21 cellular contexts compared by ENCODE assay signal in the genomic region with DNA sequence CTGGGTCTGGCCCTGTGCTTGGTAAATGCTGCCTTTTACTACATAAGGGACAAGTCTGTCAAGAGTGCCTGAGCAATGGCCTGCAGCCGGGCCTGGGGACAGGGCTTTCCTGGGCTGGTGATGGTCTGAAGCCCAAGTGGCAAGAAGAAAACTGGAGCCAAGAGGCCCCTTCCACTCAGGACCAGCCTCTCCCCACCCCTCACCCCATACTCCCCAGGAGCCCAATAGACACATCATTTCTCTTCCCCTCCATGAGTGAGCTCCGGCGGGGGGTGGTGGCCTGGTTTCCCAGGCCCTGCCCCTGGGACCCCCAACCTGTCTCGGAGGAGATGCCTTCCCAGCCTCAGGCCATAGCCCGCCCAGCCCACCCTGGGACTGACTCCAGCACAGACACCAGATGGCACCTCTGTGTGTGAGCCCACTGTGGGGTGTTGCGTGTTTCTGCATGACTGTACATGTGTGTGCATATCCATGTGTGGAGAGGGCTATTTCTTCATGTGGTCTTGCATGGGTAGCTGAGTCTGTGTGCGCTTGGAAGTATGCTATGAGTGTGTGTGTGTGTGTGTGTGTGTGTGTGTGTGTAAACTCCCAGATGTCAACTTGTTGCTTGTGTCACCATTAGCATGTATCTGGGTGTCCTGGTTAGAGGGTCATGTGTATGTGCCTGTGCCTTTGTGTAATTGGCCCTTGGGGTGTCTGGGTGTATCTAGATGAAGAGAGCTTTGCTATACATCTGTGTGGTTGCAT. TPM values are rescaled to one million over a fixed set of nuclear protein-coding genes. Genes with fewer than 3 reads are reported as not detected.
A peak's percentile ranks its signal among the peaks of the same experiment; 100 is the strongest.
DNase-seq lines count a peak whose midpoint lies in the region; ATAC-seq and TF ChIP-seq lines count a peak whose summit lies in the region.
"Had no signal": no experiment of that assay in that cellular context is flagged by ENCODE, and none has a peak within 500 bp of the region (broad histone marks: within the 10 kb centered on the region; RNA-seq: fewer than 3 reads in every experiment).

No MANE protein-coding gene starts in this region.

- no peak overlapping the region for H3K27ac ChIP-seq in mesenchymal stem cell (ENCODE audit: low read length, poor library complexity, severe bottlenecking)
- H3K27ac ChIP-seq: skin epidermis had no signal

- no peak overlapping the region for H4K91ac ChIP-seq in mesenchymal stem cell (ENCODE audit: low read length)

- DNase-seq in activated effector memory CD4-positive, alpha-beta T cell treated with anti-CD3 and anti-CD28 coated beads, Interleukin-2, amount 50 U/mL, for 16 hours: peak; percentile 50
- no peak for DNase-seq in activated effector memory CD4-positive, alpha-beta T cell treated with Interleukin-2 at 50 U/mL for 16 hours
- DNase-seq in left lobe of liver (ENCODE audit: low spot score) (peak; percentile 22), type B pancreatic cell (ENCODE audit: extremely low spot score, unreplicated experiment) (peak; percentile 60), NCI-H1092 treated with DMSO at 0.1 percent for 48 hours (lab: John Stamatoyannopoulos, UW) (no peak), mesenchymal stem cell (no peak)
- DNase-seq: activated CD4-positive, alpha-beta T cell treated with anti-CD3 and anti-CD28 coated beads for 48 hours; activated naive CD4-positive, alpha-beta T cell treated with anti-CD3 and anti-CD28 coated beads, Interleukin-2, amount 50 U/mL, for 16 hours; BE2C; dermis blood vessel endothelial cell; DMS79; glutamatergic neuron; HCEC 1CT; NCI-H1048; NCI-H187 treated with DMSO at 0.1 percent for 48 hours; NCI-H526 treated with DMSO at 0.1 percent for 48 hours; stimulated activated CD4-positive, alpha-beta T cell treated with anti-CD3 and anti-CD28 coated beads, Interleukin-2, amount 100 ng/mL, for 24 hours; T-helper 2 cell had no signal

- peak overlapping the region; percentile 87 for H3K27ac Mint-ChIP-seq in activated T-helper 17 cell treated with anti-CD3 and anti-CD28 coated beads, Interleukin-2, amount 50 U/mL, for 72 hours
- no peak overlapping the region for H3K27ac Mint-ChIP-seq in type B pancreatic cell

- H3K9me3 Mint-ChIP-seq in activated T-helper 17 cell treated with anti-CD3 and anti-CD28 coated beads, Interleukin-2, amount 50 U/mL, for 72 hours: no peaks in the 10 kb centered on the region
- no peaks in the 10 kb centered on the region for H3K9me3 Mint-ChIP-seq in type B pancreatic cell

- peaks cover 0 to 27% of the 10 kb centered on the region in 2 experiments for H3K27me3 ChIP-seq in mesenchymal stem cell (ENCODE audit: control insufficient read depth in 1 of 2, insufficient read depth in 1 of 2, low read length in 2 of 2)
- H3K27me3 ChIP-seq: BE2C had no signal

- H3K18ac ChIP-seq in mesenchymal stem cell (ENCODE audit: low read depth in 1 of 2, low read length in 2 of 2): no peak overlapping the region

- no peak overlapping the region for H3K4ac ChIP-seq in mesenchymal stem cell (ENCODE audit: low read depth in 1 of 2, low read length in 2 of 2)

- ATAC-seq in activated T-helper 17 cell treated with anti-CD3 and anti-CD28 coated beads, Interleukin-2, amount 50 U/mL, for 72 hours (replicated peaks): no peak
- ATAC-seq in left lobe of liver: no peak
- no peak for ATAC-seq in HG03469 (IDR thresholded peaks at IDR 0.05; ENCODE audit: unreplicated experiment)

- H2BK5ac ChIP-seq in mesenchymal stem cell (ENCODE audit: low read depth, low read length, poor library complexity, severe bottlenecking): no peak overlapping the region

- TF ChIP-seq CTCF in type B pancreatic cell (conservative IDR thresholded peaks at IDR 0.05): no peak

- H2AK5ac ChIP-seq in mesenchymal stem cell (ENCODE audit: low read length, severe bottlenecking): no peak overlapping the region

- H3K79me1 ChIP-seq in mesenchymal stem cell (replicated peaks; ENCODE audit: low read length, poor library complexity, severe bottlenecking): no peaks in the 10 kb centered on the region

- H3K4me2 ChIP-seq in mesenchymal stem cell (ENCODE audit: low read length, poor library complexity, severe bottlenecking): no peak overlapping the region

- 83% methylated on average over 7 of the region's 7 CpGs for WGBS in mesenchymal stem cell

- peaks cover 23% of the 10 kb centered on the region for H3K36me3 Mint-ChIP-seq in activated T-helper 17 cell treated with anti-CD3 and anti-CD28 coated beads, Interleukin-2, amount 50 U/mL, for 72 hours (ENCODE audit: low read depth)
- no peaks in the 10 kb centered on the region for H3K36me3 Mint-ChIP-seq in type B pancreatic cell

- no peak overlapping the region for H3K4me3 ChIP-seq in mesenchymal stem cell (ENCODE audit: insufficient read depth in 1 of 2, low read depth in 1 of 2, low read length in 2 of 2)
- H3K4me3 ChIP-seq: skin epidermis had no signal

- H2BK15ac ChIP-seq in mesenchymal stem cell (ENCODE audit: low read depth, poor library complexity, severe bottlenecking): no peak overlapping the region

- peaks cover 17% of the 10 kb centered on the region for H3K4me1 ChIP-seq in mesenchymal stem cell (ENCODE audit: control insufficient read depth, insufficient read depth, low read depth, low read length)
- H3K4me1 ChIP-seq: BE2C had no signal

- peaks cover 21% of the 10 kb centered on the region for H3K4me1 Mint-ChIP-seq in activated T-helper 17 cell treated with anti-CD3 and anti-CD28 coated beads, Interleukin-2, amount 50 U/mL, for 72 hours
- no peaks in the 10 kb centered on the region for H3K4me1 Mint-ChIP-seq in type B pancreatic cell (ENCODE audit: unreplicated experiment)

- no peaks in the 10 kb centered on the region for H3K9me3 ChIP-seq in mesenchymal stem cell (ENCODE audit: control insufficient read depth, low read length)
- H3K9me3 ChIP-seq: BE2C had no signal

- no peak overlapping the region for H2AFZ ChIP-seq in mesenchymal stem cell (ENCODE audit: low read depth, low read length)

- H3K23ac ChIP-seq in mesenchymal stem cell (ENCODE audit: low read length in 2 of 2): no peak overlapping the region

- H3K4me3 Mint-ChIP-seq in activated T-helper 17 cell treated with anti-CD3 and anti-CD28 coated beads, Interleukin-2, amount 50 U/mL, for 72 hours: peak overlapping the region; percentile 50
- no peak overlapping the region for H3K4me3 Mint-ChIP-seq in type B pancreatic cell

- H3K27me3 Mint-ChIP-seq in activated T-helper 17 cell treated with anti-CD3 and anti-CD28 coated beads, Interleukin-2, amount 50 U/mL, for 72 hours: no peaks in the 10 kb centered on the region
- peaks cover 4% of the 10 kb centered on the region for H3K27me3 Mint-ChIP-seq in type B pancreatic cell

- H2BK12ac ChIP-seq in mesenchymal stem cell (ENCODE audit: low read length in 2 of 2): no peak overlapping the region

- no peak overlapping the region for H3K9ac ChIP-seq in mesenchymal stem cell (ENCODE audit: low read length)

- no peak overlapping the region for H2BK120ac ChIP-seq in mesenchymal stem cell (ENCODE audit: low read depth, low read length)

- H4K8ac ChIP-seq in mesenchymal stem cell (ENCODE audit: low read length): no peak overlapping the region

- no peaks in the 10 kb centered on the region for H3K36me3 ChIP-seq in mesenchymal stem cell (ENCODE audit: control insufficient read depth in 1 of 2, insufficient read depth in 2 of 2, low read depth in 1 of 2, low read length in 2 of 2)
- H3K36me3 ChIP-seq: BE2C had no signal

- H3K14ac ChIP-seq in mesenchymal stem cell (ENCODE audit: low read length in 2 of 2): no peak overlapping the region

RNA-seq across cellular contexts. Expression of gene LRP8, which starts 14.3 kb away (rescaled TPM):
- 10 to 100 TPM; 36.0 to 68.1 TPM for total RNA-seq in activated T-helper 17 cell treated with anti-CD3 and anti-CD28 coated beads, Interleukin-2, amount 50 U/mL, for 72 hours
- total RNA-seq in left lobe of liver (0.33 TPM), type B pancreatic cell (ENCODE audit: low replicate concordance) (7.1 and 16.5 TPM in 2 replicates)
- polyA plus RNA-seq in mesenchymal stem cell (2013, experiment 1 of 2): 19.5 TPM
- polyA plus RNA-seq in mesenchymal stem cell (2013, experiment 2 of 2): 17.4 TPM

Comparison
In these comparisons a context has a peak if more than half of its experiments do, and no peak if none do; other contexts are left out.
1. DNase-seq: peak in activated effector memory CD4-positive, alpha-beta T cell treated with anti-CD3 and anti-CD28 coated beads, Interleukin-2, amount 50 U/mL, for 16 hours (single experiment), left lobe of liver (single experiment) and type B pancreatic cell (single experiment); none in activated effector memory CD4-positive, alpha-beta T cell treated with Interleukin-2 at 50 U/mL for 16 hours (single experiment), NCI-H1092 treated with DMSO at 0.1 percent for 48 hours (single experiment) and mesenchymal stem cell (single experiment).